Comparison of ENCODE assay signal across 9 cellular contexts in genomic region chr13:79386125-79386822, GRCh38. TPM values are rescaled to one million over a fixed set of nuclear protein-coding genes. Genes with fewer than 3 reads are reported as not detected.
DNase-seq lines count a peak whose midpoint lies in the region; ATAC-seq and TF ChIP-seq lines count a peak whose summit lies in the region.
"Had no signal": no experiment of that assay in that cellular context is flagged by ENCODE, and none has a peak within 500 bp of the region (broad histone marks: within the 10 kb centered on the region; RNA-seq: fewer than 3 reads in every experiment).

No MANE protein-coding gene starts in this region.

- H3K9me3 Mint-ChIP-seq in activated CD4-positive, alpha-beta T cell treated with anti-CD3 and anti-CD28 coated beads for 36 hours (ENCODE audit: low read depth), result no peaks in the 10 kb centered on the region

- CTCF ChIA-PET in activated CD4-positive, alpha-beta T cell treated with anti-CD3 and anti-CD28 coated beads for 36 hours (lab: Charles Lee), result interaction anchor here (0.6 to 2.0 kb wide), 3 partner anchors 19 to 157 kb away, joined by 3 to 5 read pairs (median 3); partner anchors contain the start of gene RBM26
- CTCF ChIA-PET in HEK293 (lab: Yijun Ruan, JAX), result interaction anchor here (0.7 kb wide), 1 partner anchor 732 kb away, joined by 4 read pairs; no protein-coding TSS in a partner anchor

- H3K36me3 ChIP-seq in HEK293 (ENCODE audit: control insufficient read depth in 2 of 2, insufficient read depth in 1 of 2, low read length in 2 of 2) (peaks cover 0 to 6% of the 10 kb centered on the region in 2 experiments; a peak in 1 of 3 replicates), muscle layer of duodenum (ENCODE audit: control insufficient read depth in 1 of 2, insufficient read depth in 2 of 2, low read length in 2 of 2) (no peaks in the 10 kb centered on the region)
- H3K36me3 ChIP-seq: uterus had no signal

- peak; percentile 44 for DNase-seq in activated CD4-positive, alpha-beta T cell treated with anti-CD3 and anti-CD28 coated beads for 36 hours
- DNase-seq in activated CD4-positive, alpha-beta T cell treated with anti-CD3 and anti-CD28 coated beads for 1 hour, result no peak
- DNase-seq in M059J (ENCODE audit: low read depth) (peak; percentile 42), left ventricle myocardium superior (no peak), NCI-H2029 treated with DMSO at 0.1 percent for 48 hours (lab: John Stamatoyannopoulos, UW) (no peak)
- DNase-seq in effector CD4-positive, alpha-beta T cell, result no peak
- DNase-seq: uterus had no signal

- H3K36me3 Mint-ChIP-seq in activated CD4-positive, alpha-beta T cell treated with anti-CD3 and anti-CD28 coated beads for 36 hours (ENCODE audit: low read depth), result peaks cover 14% of the 10 kb centered on the region

- H3K27me3 ChIP-seq in muscle layer of duodenum (ENCODE audit: low read depth, low read length), result no peaks in the 10 kb centered on the region
- H3K27me3 ChIP-seq: uterus had no signal

- POLR2A ChIA-PET in activated CD4-positive, alpha-beta T cell treated with anti-CD3 and anti-CD28 coated beads for 36 hours (lab: Charles Lee), result interaction anchor here (1.0 to 1.5 kb wide), 4 partner anchors 16 to 115 kb away, joined by 3 to 8 read pairs (median 6); partner anchors contain the start of gene NDFIP2
- POLR2A ChIA-PET in HEK293 (lab: Yijun Ruan, JAX), result no interaction called here

- H3K27ac Mint-ChIP-seq in activated CD4-positive, alpha-beta T cell treated with anti-CD3 and anti-CD28 coated beads for 36 hours, result peak overlapping the region; percentile 70

- no peaks in the 10 kb centered on the region for H3K27me3 Mint-ChIP-seq in activated CD4-positive, alpha-beta T cell treated with anti-CD3 and anti-CD28 coated beads for 36 hours

- no peak for TF ChIP-seq CTCF in HEK293 (tag by site-specific recombination; IDR thresholded peaks at IDR 0.05)

- peaks cover 79% of the 10 kb centered on the region for H3K4me1 Mint-ChIP-seq in activated CD4-positive, alpha-beta T cell treated with anti-CD3 and anti-CD28 coated beads for 36 hours

- no peak overlapping the region for H3K4me3 Mint-ChIP-seq in activated CD4-positive, alpha-beta T cell treated with anti-CD3 and anti-CD28 coated beads for 36 hours

- H3K4me1 ChIP-seq in HEK293 (ENCODE audit: control insufficient read depth, insufficient read depth, low read length), result no peaks in the 10 kb centered on the region
- H3K4me1 ChIP-seq in muscle layer of duodenum (ENCODE audit: control insufficient read depth in 1 of 2, insufficient read depth in 2 of 2, low read length in 2 of 2), result peaks cover 3 to 7% of the 10 kb centered on the region in 2 donors
- H3K4me1 ChIP-seq: uterus had no signal

- H3K27ac ChIP-seq in HEK293 (ENCODE audit: extremely low read depth, low read depth, low read length) (no peak overlapping the region), muscle layer of duodenum (ENCODE audit: low read length) (peak overlapping the region; percentile 25)
- H3K27ac ChIP-seq: uterus had no signal

- H3K4me3 ChIP-seq in HEK293 (ENCODE audit: low read depth, low read length) (no peak overlapping the region), muscle layer of duodenum (ENCODE audit: low read depth in 1 of 2, low read length in 2 of 2) (no peak overlapping the region)
- H3K4me3 ChIP-seq: uterus had no signal

- intact Hi-C loops in activated CD4-positive, alpha-beta T cell treated with anti-CD3 and anti-CD28 coated beads for 36 hours (cut with DNase I, micrococcal nuclease), result loop anchor here (1.0 to 2.0 kb wide), 5 partner anchors 19 to 192 kb away; partner anchors contain the start of gene NDFIP2 (in 1 of the 2)
- intact Hi-C loops in left ventricle myocardium superior (cut with micrococcal nuclease), result no loop called here

- no peaks in the 10 kb centered on the region for H3K9me3 ChIP-seq in HEK293 (ENCODE audit: control insufficient read depth, insufficient read depth, low read depth, low read length)
- no peaks in the 10 kb centered on the region for H3K9me3 ChIP-seq in muscle layer of duodenum (ENCODE audit: control insufficient read depth in 1 of 2, low read length in 2 of 2)
- H3K9me3 ChIP-seq: uterus had no signal

- peak; percentile 77 for ATAC-seq in activated CD4-positive, alpha-beta T cell treated with anti-CD3 and anti-CD28 coated beads for 36 hours
- no peak for ATAC-seq in left ventricle myocardium superior

TF ChIP-seq in HEK293, 187 proteins besides CTCF, POLR2A, EP300 and RAD21:
- TF ChIP-seq ZNF239 (tag by site-specific recombination; IDR thresholded peaks at IDR 0.05) (no peak), ZNF600 (tag by site-specific recombination; IDR thresholded peaks at IDR 0.05) (peak; percentile 6; the same call in 1 of the 2 replicates), ZNF10 (tag by site-specific recombination; IDR thresholded peaks at IDR 0.05) (no peak)

RNA-seq across cellular contexts. Expression of gene RBM26, which starts 19.8 kb away (rescaled TPM):
- 10 to 100 TPM; 61.3 to 79.6 TPM for total RNA-seq in activated CD4-positive, alpha-beta T cell treated with anti-CD3 and anti-CD28 coated beads for 36 hours
- total RNA-seq in M059J (2014; rRNA removed; shearing (Covaris generic)), result 15.3 and 19.8 TPM in 2 replicates
- 21.5 TPM for total RNA-seq in left ventricle myocardium superior

Comparison
In these comparisons a context has a peak if more than half of its experiments do, and no peak if none do; other contexts are left out.
1. DNase-seq: peak in activated CD4-positive, alpha-beta T cell treated with anti-CD3 and anti-CD28 coated beads for 36 hours (single experiment) and M059J (single experiment); none in activated CD4-positive, alpha-beta T cell treated with anti-CD3 and anti-CD28 coated beads for 1 hour (single experiment), left ventricle myocardium superior (single experiment), NCI-H2029 treated with DMSO at 0.1 percent for 48 hours (single experiment) and effector CD4-positive, alpha-beta T cell (single experiment).